In the genomic region with DNA sequence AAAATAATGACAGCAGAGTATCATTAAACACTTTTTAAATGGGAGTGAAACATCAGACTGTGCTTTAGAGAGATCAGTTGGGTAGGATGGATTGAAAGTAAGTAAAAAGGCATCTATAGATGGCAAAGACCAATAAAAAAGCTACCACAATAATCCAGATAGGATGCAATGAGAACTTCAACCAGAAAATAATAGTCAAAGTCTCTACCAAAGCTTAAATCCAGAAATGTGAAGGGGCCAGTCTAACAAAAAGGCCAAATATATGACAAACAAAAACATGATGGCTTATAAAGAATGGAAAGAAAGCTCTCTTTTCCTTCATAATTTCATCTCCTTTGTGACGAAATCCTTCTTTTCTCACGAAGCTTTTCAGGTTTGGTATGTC, we compare ENCODE assay signal across 24 cellular contexts. TPM values are rescaled to one million over a fixed set of nuclear protein-coding genes. Genes with fewer than 3 reads are reported as not detected.
A peak's percentile ranks its signal among the peaks of the same experiment; 100 is the strongest.
DNase-seq lines count a peak whose midpoint lies in the region; ATAC-seq and TF ChIP-seq lines count a peak whose summit lies in the region.
"Had no signal": no experiment of that assay in that cellular context is flagged by ENCODE, and none has a peak within 500 bp of the region (broad histone marks: within the 10 kb centered on the region; RNA-seq: fewer than 3 reads in every experiment).

No MANE protein-coding gene starts in this region.

- H3K14ac ChIP-seq in H9 (ENCODE audit: insufficient read depth, low read length): no peak overlapping the region

- H3K18ac ChIP-seq in H9 (ENCODE audit: insufficient read length, low read depth, low read length): no peak overlapping the region

- POLR2A ChIA-PET in naive thymus-derived CD8-positive, alpha-beta T cell (lab: Charles Lee): interaction anchor here (4.8 kb wide), 1 partner anchor 12 kb away, joined by 26 read pairs; a partner anchor contains a TSS

- peak overlapping the region; percentile 6 to 81 (median 55) for H3K27ac Mint-ChIP-seq in CD4-positive, CD25-positive, alpha-beta regulatory T cell
- H3K27ac Mint-ChIP-seq in H9: peak overlapping the region; percentile 50 to 94 (median 89); a peak in 5 of 7 replicates
- peak overlapping the region in 8 of 10 donors; percentile 14 to 86 (median 56) for H3K27ac Mint-ChIP-seq in naive thymus-derived CD8-positive, alpha-beta T cell
- H3K27ac Mint-ChIP-seq: HFFc6, neural progenitor cell had no signal

- H4K5ac ChIP-seq in H9 (ENCODE audit: insufficient read length, low read depth, low read length): no peak overlapping the region

- no peak overlapping the region for H4K91ac ChIP-seq in H9 (ENCODE audit: insufficient read length, low read depth, low read length)

- H3K9me3 Mint-ChIP-seq in CD4-positive, CD25-positive, alpha-beta regulatory T cell: no peaks in the 10 kb centered on the region
- H3K9me3 Mint-ChIP-seq in H9: no peaks in the 10 kb centered on the region
- no peaks in the 10 kb centered on the region for H3K9me3 Mint-ChIP-seq in naive thymus-derived CD8-positive, alpha-beta T cell
- H3K9me3 Mint-ChIP-seq: HFFc6; mesothelial cell of epicardium; neural progenitor cell; stimulated activated naive B cell treated with anti-CD40 and anti-IgM and Interleukin-4, amounts not matched to agents 10 μg/mL and 1 μg/mL and 100 μg/mL, for 72 hours; T-cell had no signal

- no peaks in the 10 kb centered on the region for H3K79me1 ChIP-seq in H9 (ENCODE audit: insufficient read depth, low read depth, low read length, poor library complexity, severe bottlenecking)

- no peak for ATAC-seq in CD4-positive, CD25-positive, alpha-beta regulatory T cell (ENCODE audit: low read depth in 2 of 2)
- ATAC-seq in naive thymus-derived CD8-positive, alpha-beta T cell: no peak
- ATAC-seq in left lung: no peak
- no peak for ATAC-seq in GM21515 (IDR thresholded peaks at IDR 0.05; ENCODE audit: unreplicated experiment)
- ATAC-seq: left cardiac atrium; stimulated activated naive B cell treated with anti-CD40 and anti-IgM and Interleukin-4, amounts not matched to agents 10 μg/mL and 1 μg/mL and 100 μg/mL, for 72 hours; T-cell had no signal

- peaks cover 21% of the 10 kb centered on the region for H3K36me3 Mint-ChIP-seq in CD4-positive, CD25-positive, alpha-beta regulatory T cell
- H3K36me3 Mint-ChIP-seq in H9 (ENCODE audit: insufficient read depth in 1 of 3, low read depth in 3 of 3): peaks cover 0 to 4% (median 0%) of the 10 kb centered on the region in 3 experiments; a peak in 1 of 7 replicates
- H3K36me3 Mint-ChIP-seq in naive thymus-derived CD8-positive, alpha-beta T cell: peaks cover 0 to 21% (median 0%) of the 10 kb centered on the region in 3 donors
- H3K36me3 Mint-ChIP-seq: mesothelial cell of epicardium had no signal

- no peak overlapping the region for H3K56ac ChIP-seq in H9 (ENCODE audit: insufficient read length, low read depth, low read length)

- H3K4me1 Mint-ChIP-seq in CD4-positive, CD25-positive, alpha-beta regulatory T cell: peaks cover 57 to 96% (median 85%) of the 10 kb centered on the region in 4 donors
- peaks cover 84 to 87% of the 10 kb centered on the region in 2 experiments for H3K4me1 Mint-ChIP-seq in H9
- peaks cover 70 to 98% (median 97%) of the 10 kb centered on the region in 4 donors for H3K4me1 Mint-ChIP-seq in naive thymus-derived CD8-positive, alpha-beta T cell

- H3K9me3 ChIP-seq in CD4-positive, CD25-positive, alpha-beta regulatory T cell (ENCODE audit: control insufficient read depth in 2 of 2, low read length in 2 of 2): no peaks in the 10 kb centered on the region
- no peaks in the 10 kb centered on the region for H3K9me3 ChIP-seq in H9 (ENCODE audit: control insufficient read depth, low read depth, low read length)
- no peaks in the 10 kb centered on the region for H3K9me3 ChIP-seq in adipocyte (ENCODE audit: control insufficient read depth, low read length)
- H3K9me3 ChIP-seq in left lung: no peaks in the 10 kb centered on the region
- H3K9me3 ChIP-seq: esophagus squamous epithelium, prostate gland, thyroid gland had no signal

- no peak overlapping the region for H4K8ac ChIP-seq in H9 (replicated peaks; ENCODE audit: insufficient read length, low read depth, low read length)

- no peaks in the 10 kb centered on the region for H3K27me3 ChIP-seq in CD4-positive, CD25-positive, alpha-beta regulatory T cell (ENCODE audit: control insufficient read depth, insufficient read depth, low read length)
- H3K27me3 ChIP-seq in H9 (ENCODE audit: insufficient read depth, low read length) (no peaks in the 10 kb centered on the region), adipocyte (replicated peaks; ENCODE audit: control insufficient read depth, insufficient read depth, low read length) (no peaks in the 10 kb centered on the region), left lung (no peaks in the 10 kb centered on the region)
- H3K27me3 ChIP-seq: esophagus squamous epithelium, neural progenitor cell, thyroid gland had no signal

- no peaks in the 10 kb centered on the region for H3K23me2 ChIP-seq in H9 (ENCODE audit: insufficient read length, low read depth, low read length, poor library complexity, severe bottlenecking)

- no CpG with 5 or more reads among the region's 2 CpGs for WGBS in H9 (ENCODE audit: extremely low coverage, insufficient read length, low lambda C conversion rate)

- H2BK120ac ChIP-seq in H9 (ENCODE audit: low read depth, low read length, poor library complexity, severe bottlenecking): no peak overlapping the region

- H2AK5ac ChIP-seq in H9 (ENCODE audit: insufficient read length, low read length): no peak overlapping the region

- H3K4me2 ChIP-seq in H9 (ENCODE audit: insufficient read depth, insufficient read length, low read length): no peak overlapping the region
- H3K4me2 ChIP-seq: neural progenitor cell had no signal

- peaks cover 97% of the 10 kb centered on the region for H3K4me1 ChIP-seq in CD4-positive, CD25-positive, alpha-beta regulatory T cell (ENCODE audit: control insufficient read depth, insufficient read depth, low read length, poor library complexity, severe bottlenecking)
- H3K4me1 ChIP-seq in H9 (ENCODE audit: insufficient read depth, low read length) (peaks cover 21% of the 10 kb centered on the region), adipocyte (ENCODE audit: control insufficient read depth, insufficient read depth, low read length) (peaks cover 23% of the 10 kb centered on the region), left lung (peaks cover 33 to 100% of the 10 kb centered on the region in 2 donors)
- H3K4me1 ChIP-seq: prostate gland had no signal

- no peak for DNase-seq in CD4-positive, CD25-positive, alpha-beta regulatory T cell
- DNase-seq in H9 (no peak), adipocyte (ENCODE audit: low read depth) (peak; percentile 65), glomerular visceral epithelial cell (ENCODE audit: extremely low spot score) (no peak), left lung (no peak)
- no peak for DNase-seq in naive thymus-derived CD8-positive, alpha-beta T cell
- DNase-seq: activated T-cell treated with anti-CD3 and anti-CD28 coated beads for 4 hours; COR-L47; effector CD4-positive, alpha-beta T cell; esophagus squamous epithelium; HFFc6; left cardiac atrium; MM.1S; NCI-H146; NCI-H526 treated with DMSO at 0.1 percent for 48 hours; SHP77; stimulated activated CD4-positive, alpha-beta T cell treated with anti-CD3 and anti-CD28 coated beads, Interleukin-1b, Interleukin-23, amount 100 ng/mL, for 48 hours; stimulated activated naive B cell treated with anti-CD40 and anti-IgM and Interleukin-4, amounts not matched to agents 10 μg/mL and 1 μg/mL and 100 μg/mL, for 72 hours; T-cell; thyroid gland had no signal

- H4K20me1 ChIP-seq in H9 (ENCODE audit: control insufficient read depth, insufficient read depth, insufficient read length): no peaks in the 10 kb centered on the region

- no peak overlapping the region for H3T11ph ChIP-seq in H9 (ENCODE audit: low read length)

- no peak overlapping the region for H2BK5ac ChIP-seq in H9 (ENCODE audit: insufficient read length, low read length)

- H3K4me3 ChIP-seq in CD4-positive, CD25-positive, alpha-beta regulatory T cell (ENCODE audit: low read depth, low read length): peak overlapping the region; percentile 2
- H3K4me3 ChIP-seq in adipocyte (ENCODE audit: low read length) (no peak overlapping the region), left lung (no peak overlapping the region)
- H3K4me3 ChIP-seq: esophagus squamous epithelium, neural progenitor cell, prostate gland, thyroid gland had no signal

- H3K9ac ChIP-seq in H9 (ENCODE audit: extremely low read depth, insufficient read length, low read length): no peak overlapping the region
- H3K9ac ChIP-seq in adipocyte (ENCODE audit: low read length): no peak overlapping the region
- H3K9ac ChIP-seq: neural progenitor cell had no signal

- no peak overlapping the region for H3K4ac ChIP-seq in H9 (ENCODE audit: low read depth, low read length)

- no peak for TF ChIP-seq CTCF in H9 (conservative IDR thresholded peaks at IDR 0.05)
- TF ChIP-seq CTCF in left lung (IDR thresholded peaks at IDR 0.05): no peak

- H3K23ac ChIP-seq in H9 (ENCODE audit: insufficient read length, low read depth, low read length): no peak overlapping the region

- intact Hi-C loops in left lung (cut with DNase I): loop anchor here in 1 of 2 donors (10.0 kb wide), 1 partner anchor 136 kb away; no protein-coding TSS in a partner anchor

- H3K36me3 ChIP-seq in CD4-positive, CD25-positive, alpha-beta regulatory T cell (ENCODE audit: control insufficient read depth, insufficient read depth, low read length): peaks cover 5% of the 10 kb centered on the region
- H3K36me3 ChIP-seq in adipocyte (ENCODE audit: control insufficient read depth, insufficient read depth, low read length, severe bottlenecking): no peaks in the 10 kb centered on the region
- no peaks in the 10 kb centered on the region for H3K36me3 ChIP-seq in left lung
- H3K36me3 ChIP-seq: esophagus squamous epithelium, neural progenitor cell, prostate gland, thyroid gland had no signal

- no peak overlapping the region for H2BK12ac ChIP-seq in H9 (ENCODE audit: insufficient read length, low read depth, low read length)

- no peak overlapping the region for H2BK20ac ChIP-seq in H9 (ENCODE audit: low read depth, low read length, poor library complexity, severe bottlenecking)

- no peak overlapping the region for H3K27ac ChIP-seq in CD4-positive, CD25-positive, alpha-beta regulatory T cell (ENCODE audit: insufficient read depth, low read length, poor library complexity, severe bottlenecking)
- H3K27ac ChIP-seq in H9 (ENCODE audit: insufficient read length, low read depth, low read length) (peak overlapping the region; percentile 11), left lung (no peak overlapping the region)
- H3K27ac ChIP-seq: esophagus squamous epithelium, neural progenitor cell, prostate gland, thyroid gland had no signal

- peaks cover 81% of the 10 kb centered on the region for H3K79me2 ChIP-seq in H9 (ENCODE audit: insufficient read depth, low read length)

- H2AFZ ChIP-seq in H9 (ENCODE audit: low read length): no peak overlapping the region
- H2AFZ ChIP-seq: neural progenitor cell had no signal

- no peak overlapping the region for H2BK15ac ChIP-seq in H9 (ENCODE audit: low read depth, low read length)

- H3K4me3 Mint-ChIP-seq in CD4-positive, CD25-positive, alpha-beta regulatory T cell: peak overlapping the region in 3 of 4 donors; percentile 30 to 67 (median 35)
- peak overlapping the region in 1 of 2 experiments; percentile 38; a peak in 2 of 5 replicates for H3K4me3 Mint-ChIP-seq in H9
- H3K4me3 Mint-ChIP-seq in naive thymus-derived CD8-positive, alpha-beta T cell: peak overlapping the region in 8 of 10 donors; percentile 9 to 71 (median 42)
- H3K4me3 Mint-ChIP-seq: HFFc6; mesothelial cell of epicardium; neural progenitor cell; stimulated activated naive B cell treated with anti-CD40 and anti-IgM and Interleukin-4, amounts not matched to agents 10 μg/mL and 1 μg/mL and 100 μg/mL, for 72 hours had no signal

- no peaks in the 10 kb centered on the region for H3K27me3 Mint-ChIP-seq in CD4-positive, CD25-positive, alpha-beta regulatory T cell
- no peaks in the 10 kb centered on the region for H3K27me3 Mint-ChIP-seq in H9 (ENCODE audit: low read depth)
- no peaks in the 10 kb centered on the region for H3K27me3 Mint-ChIP-seq in naive thymus-derived CD8-positive, alpha-beta T cell
- H3K27me3 Mint-ChIP-seq: stimulated activated naive B cell treated with anti-CD40 and anti-IgM and Interleukin-4, amounts not matched to agents 10 μg/mL and 1 μg/mL and 100 μg/mL, for 72 hours; T-cell had no signal

RNA-seq across cellular contexts. Expression of a gene that starts 12.3 kb away (rescaled TPM):
- total RNA-seq in CD4-positive, CD25-positive, alpha-beta regulatory T cell: 295 TPM
- 10 to 100 TPM in 3 of 4 donors, 1 to 10 TPM in 1; 9.1 to 14.1 (median 11.3) TPM for polyA plus RNA-seq in CD4-positive, CD25-positive, alpha-beta regulatory T cell
- total RNA-seq in H9 (2021) (110 and 114 TPM in 2 replicates), left lung (10 to 100 TPM; 65.9 to 67.8 TPM)
- total RNA-seq in naive thymus-derived CD8-positive, alpha-beta T cell: 100 to 1,000 TPM; 206 to 208 TPM
- 10 to 100 TPM; 13.1 to 16.6 (median 13.2) TPM for polyA plus RNA-seq in naive thymus-derived CD8-positive, alpha-beta T cell
